In the genomic region with DNA sequence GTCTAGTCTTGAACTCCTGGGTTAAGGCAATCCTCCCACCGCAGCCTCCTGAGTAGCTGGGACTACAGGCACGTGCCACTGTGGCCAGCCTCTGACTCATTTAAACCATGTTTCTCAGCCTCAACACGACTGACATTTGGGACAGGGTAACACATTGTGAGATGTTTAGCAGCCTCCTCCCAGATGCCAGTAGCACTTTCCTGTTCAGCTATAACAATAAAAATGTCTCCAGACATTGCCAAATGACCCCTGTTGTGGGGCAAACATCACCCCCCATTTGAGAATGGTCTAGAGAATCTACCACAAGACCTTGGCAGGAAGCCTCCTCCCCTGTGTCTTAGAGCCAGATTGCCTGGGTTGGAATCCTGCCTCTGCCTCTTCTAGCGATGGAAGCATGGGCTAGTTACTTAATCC, we compare ENCODE assay signal across 1 cellular context.
TF ChIP-seq lines count a peak whose summit lies in the region.

No MANE protein-coding gene starts in this region.

TF ChIP-seq in SK-N-SH, 30 proteins besides CTCF, POLR2A, EP300 and RAD21 (continued from another document):
- TF ChIP-seq, protein P1, sequence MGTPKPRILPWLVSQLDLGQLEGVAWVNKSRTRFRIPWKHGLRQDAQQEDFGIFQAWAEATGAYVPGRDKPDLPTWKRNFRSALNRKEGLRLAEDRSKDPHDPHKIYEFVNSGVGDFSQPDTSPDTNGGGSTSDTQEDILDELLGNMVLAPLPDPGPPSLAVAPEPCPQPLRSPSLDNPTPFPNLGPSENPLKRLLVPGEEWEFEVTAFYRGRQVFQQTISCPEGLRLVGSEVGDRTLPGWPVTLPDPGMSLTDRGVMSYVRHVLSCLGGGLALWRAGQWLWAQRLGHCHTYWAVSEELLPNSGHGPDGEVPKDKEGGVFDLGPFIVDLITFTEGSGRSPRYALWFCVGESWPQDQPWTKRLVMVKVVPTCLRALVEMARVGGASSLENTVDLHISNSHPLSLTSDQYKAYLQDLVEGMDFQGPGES (IDR thresholded peaks at IDR 0.05; ENCODE audit: low read depth, low read length) = no peak
- TF ChIP-seq NFIC (IDR thresholded peaks at IDR 0.05; ENCODE audit: borderline replicate concordance) = peak; percentile 56
- peak; percentile 44; the same call in 1 of the 2 replicates for TF ChIP-seq POLR2AphosphoS5 (IDR thresholded peaks at IDR 0.05; ENCODE audit: low read depth, low read length)
- no peak for TF ChIP-seq EZH2phosphoT487 (IDR thresholded peaks at IDR 0.05; ENCODE audit: borderline replicate concordance, low read depth)
- TF ChIP-seq, protein P2, sequence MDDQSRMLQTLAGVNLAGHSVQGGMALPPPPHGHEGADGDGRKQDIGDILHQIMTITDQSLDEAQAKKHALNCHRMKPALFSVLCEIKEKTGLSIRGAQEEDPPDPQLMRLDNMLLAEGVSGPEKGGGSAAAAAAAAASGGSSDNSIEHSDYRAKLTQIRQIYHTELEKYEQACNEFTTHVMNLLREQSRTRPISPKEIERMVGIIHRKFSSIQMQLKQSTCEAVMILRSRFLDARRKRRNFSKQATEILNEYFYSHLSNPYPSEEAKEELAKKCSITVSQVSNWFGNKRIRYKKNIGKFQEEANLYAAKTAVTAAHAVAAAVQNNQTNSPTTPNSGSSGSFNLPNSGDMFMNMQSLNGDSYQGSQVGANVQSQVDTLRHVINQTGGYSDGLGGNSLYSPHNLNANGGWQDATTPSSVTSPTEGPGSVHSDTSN (IDR thresholded peaks at IDR 0.05) = peak; percentile 71; the same call in 1 of the 2 replicates
